34 cellular contexts compared by ENCODE assay signal in the genomic region with DNA sequence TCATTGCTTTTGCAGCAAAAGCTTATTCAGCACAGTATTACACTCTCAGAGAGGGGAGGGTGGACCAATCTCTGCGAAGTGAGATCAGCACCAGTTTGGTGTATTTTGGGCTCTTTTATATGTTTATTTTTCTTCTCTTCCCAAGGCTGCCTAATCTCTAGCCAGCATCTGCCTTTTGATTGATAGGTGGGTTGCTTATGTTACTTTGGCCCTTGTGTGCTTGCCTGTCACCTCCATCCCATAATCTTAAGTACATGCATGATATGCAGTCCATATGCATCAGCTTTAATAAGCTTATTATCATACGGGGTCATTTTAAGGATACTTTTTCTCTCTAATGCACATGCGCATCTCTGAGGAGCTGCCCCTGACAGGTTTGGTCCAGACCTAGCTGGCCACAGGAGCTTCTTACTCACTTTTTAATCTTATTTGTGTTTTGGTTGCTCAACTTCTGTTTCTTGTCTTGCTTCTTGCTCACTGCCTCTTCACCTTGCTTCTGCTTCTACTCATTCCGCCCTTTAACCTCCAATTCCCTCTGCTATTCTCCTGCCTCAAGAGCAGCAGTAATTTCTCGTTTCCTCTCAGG. TPM values are rescaled to one million over a fixed set of nuclear protein-coding genes. Genes with fewer than 3 reads are reported as not detected.
"Had no signal": no experiment of that assay in that cellular context is flagged by ENCODE, and none has a peak within 500 bp of the region (broad histone marks: within the 10 kb centered on the region; RNA-seq: fewer than 3 reads in every experiment).

No MANE protein-coding gene starts in this region.

- H2AFZ ChIP-seq: hepatocyte had no signal

- H3K4me3 ChIP-seq: hepatocyte, left ventricle myocardium inferior, lung, mucosa of descending colon, right atrium auricular region, right lobe of liver, smooth muscle cell, tibial nerve, uterus had no signal

- H3K36me3 ChIP-seq: left ventricle myocardium inferior, neutrophil, right atrium auricular region, right lobe of liver, uterus had no signal

- DNase-seq: left ventricle myocardium inferior; midbrain; mucosa of descending colon; naive thymus-derived CD4-positive, alpha-beta T cell; occipital lobe; right lobe of liver; stimulated activated CD4-positive, alpha-beta T cell treated with anti-CD3 and anti-CD28 coated beads, Interleukin-1b, Interleukin-23, amount 100 ng/mL, for 48 hours; stimulated activated CD4-positive, alpha-beta T cell treated with anti-CD3 and anti-CD28 coated beads, Interleukin-2, amount 100 ng/mL, for 48 hours; stimulated activated CD4-positive, alpha-beta T cell treated with anti-CD3 and anti-CD28 coated beads, Interleukin-4, amount 100 ng/mL, for 4 hours; stimulated activated CD8-positive, alpha-beta memory T cell treated with anti-CD3 and anti-CD28 coated beads, Interleukin-4, amount 100 ng/mL, for 48 hours; stimulated activated naive CD4-positive, alpha-beta T cell treated with Interleukin-2 at 50 U/mL for 16 hours; stimulated activated naive CD8-positive, alpha-beta T cell treated with anti-CD3 and anti-CD28 coated beads, Interleukin-15, amount 100 ng/mL, for 72 hours; substantia nigra; uterus had no signal

- ATAC-seq: mucosa of descending colon; naive thymus-derived CD4-positive, alpha-beta T cell; natural killer cell treated with Interleukin-12 subunit alpha and Interleukin-12 subunit beta and Interleukin-15 and Interleukin-18, amount 100 ng/mL, for 72 hours; right lobe of liver; stimulated activated memory B cell treated with anti-CD40 and anti-IgM and Interleukin-4, amounts not matched to agents 10 μg/mL and 1 μg/mL and 100 μg/mL, for 72 hours; stimulated activated naive CD8-positive, alpha-beta T cell treated with anti-CD3 and anti-CD28 coated beads, Interleukin-15, amount 100 ng/mL, for 72 hours had no signal

- H3K4me2 ChIP-seq: hepatocyte, smooth muscle cell had no signal

- H3K27me3 ChIP-seq: hepatocyte, right atrium auricular region, right lobe of liver, tibial nerve, uterus had no signal

- H3K9me3 ChIP-seq: mucosa of descending colon, neutrophil, right atrium auricular region, right lobe of liver, uterus had no signal

- H3K27ac ChIP-seq: hepatocyte, left ventricle myocardium inferior, neutrophil, right atrium auricular region, right lobe of liver, tibial nerve, uterus had no signal

- H3K4me1 ChIP-seq: right atrium auricular region, right lobe of liver, uterus had no signal

RNA-seq across cellular contexts. Expression of a gene that starts 9.8 kb away (rescaled TPM):
- total RNA-seq: hepatocyte; kidney epithelial cell; mesenteric fat pad; mucosa of descending colon; naive thymus-derived CD4-positive, alpha-beta T cell; natural killer cell treated with Interleukin-12 subunit alpha and Interleukin-12 subunit beta and Interleukin-15 and Interleukin-18, amount 100 ng/mL, for 72 hours; osteocyte; progenitor cell of endocrine pancreas; pulmonary artery endothelial cell; renal cortical epithelial cell; right atrium auricular region; right lobe of liver; smooth muscle cell; ureter; uterus had no signal
- polyA plus RNA-seq: hepatocyte; naive thymus-derived CD4-positive, alpha-beta T cell; smooth muscle cell had no signal

RNA-seq across cellular contexts. Expression of a gene that starts 13.3 kb away (rescaled TPM):
- total RNA-seq: hepatocyte; kidney epithelial cell; left ventricle myocardium inferior; lung; mesenteric fat pad; mucosa of descending colon; naive thymus-derived CD4-positive, alpha-beta T cell; natural killer cell treated with Interleukin-12 subunit alpha and Interleukin-12 subunit beta and Interleukin-15 and Interleukin-18, amount 100 ng/mL, for 72 hours; neural crest cell; occipital lobe; osteocyte; progenitor cell of endocrine pancreas; pulmonary artery endothelial cell; renal cortical epithelial cell; right atrium auricular region; right lobe of liver; skeletal muscle tissue; smooth muscle cell; temporal lobe; tibial nerve; ureter; uterus had no signal
- polyA plus RNA-seq: hepatocyte; lung; naive thymus-derived CD4-positive, alpha-beta T cell; smooth muscle cell; thymus had no signal

RNA-seq across cellular contexts. Expression of a gene that starts 29.3 kb away (rescaled TPM):
- total RNA-seq: hepatocyte; kidney epithelial cell; left ventricle myocardium inferior; lung; mesenteric fat pad; mucosa of descending colon; myocyte; naive thymus-derived CD4-positive, alpha-beta T cell; natural killer cell treated with Interleukin-12 subunit alpha and Interleukin-12 subunit beta and Interleukin-15 and Interleukin-18, amount 100 ng/mL, for 72 hours; neural crest cell; occipital lobe; osteocyte; progenitor cell of endocrine pancreas; pulmonary artery endothelial cell; renal cortical epithelial cell; right atrium auricular region; right lobe of liver; skeletal muscle tissue; smooth muscle cell; temporal lobe; tibial nerve; ureter; uterus had no signal
- polyA plus RNA-seq: hepatocyte; lung; naive thymus-derived CD4-positive, alpha-beta T cell; smooth muscle cell; thymus had no signal
